ENCODE assay signal across 8 cellular contexts in the genomic region with DNA sequence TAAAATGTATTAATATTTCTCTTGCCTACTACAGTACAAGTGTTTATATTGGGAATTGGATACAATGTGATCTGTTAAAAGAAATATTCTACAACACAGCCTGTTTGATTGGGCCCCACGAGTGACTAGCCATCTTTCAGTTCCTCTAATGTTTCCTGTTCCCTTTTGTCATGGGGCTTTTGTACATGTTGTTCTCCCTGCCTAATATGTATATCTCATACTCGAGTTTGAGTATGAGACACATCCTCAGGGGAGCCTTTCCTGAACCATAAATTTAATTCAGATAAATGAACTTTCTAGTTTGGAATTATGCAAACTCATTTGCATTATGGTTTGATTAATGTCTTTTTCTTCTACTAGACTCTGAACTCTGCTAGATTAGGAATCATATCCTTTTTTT.
A peak's percentile ranks its signal among the peaks of the same experiment; 100 is the strongest.
DNase-seq lines count a peak whose midpoint lies in the region; ATAC-seq, FAIRE-seq and TF ChIP-seq lines count a peak whose summit lies in the region.

No MANE protein-coding gene starts in this region.

- H3K27ac ChIP-seq in stomach: peak overlapping the region in 4 of 5 donors; percentile 22 to 66 (median 44)

- no peak for DNase-seq in activated T-cell treated with anti-CD3 and anti-CD28 coated beads, Interleukin-2, amount 50 U/mL, for 24 hours
- no peak for DNase-seq in activated T-cell treated with anti-CD3 and anti-CD28 coated beads, Interleukin-2, amount 50 U/mL, for 4 hours
- DNase-seq in adipocyte (ENCODE audit: low read depth) (no peak), stomach (no peak), urothelium cell line (ENCODE audit: low spot score) (no peak), SHP77 treated with DMSO at 0.1 percent for 48 hours (lab: John Stamatoyannopoulos, UW) (no peak)
- no peak for DNase-seq in activated CD4-positive, alpha-beta T cell treated with anti-CD3 and anti-CD28 coated beads, Interleukin-2, amount 10 ng/mL, durations not matched to agents 7 days and 5 days

- H3K9me3 ChIP-seq in adipocyte (ENCODE audit: control insufficient read depth, low read length): no peaks in the 10 kb centered on the region
- H3K9me3 ChIP-seq in stomach: no peaks in the 10 kb centered on the region

- peaks cover 11% of the 10 kb centered on the region for H3K9me3 Mint-ChIP-seq in activated T-cell treated with anti-CD3 and anti-CD28 coated beads, Interleukin-2, amount 50 U/mL, for 24 hours
- peaks cover 3% of the 10 kb centered on the region for H3K9me3 Mint-ChIP-seq in activated T-cell treated with anti-CD3 and anti-CD28 coated beads, Interleukin-2, amount 50 U/mL, for 4 hours
- peaks cover 12% of the 10 kb centered on the region for H3K9me3 Mint-ChIP-seq in activated CD4-positive, alpha-beta T cell treated with anti-CD3 and anti-CD28 coated beads, Interleukin-2, amount 10 ng/mL, durations not matched to agents 7 days and 5 days

- no peak overlapping the region for H3K4me3 Mint-ChIP-seq in activated T-cell treated with anti-CD3 and anti-CD28 coated beads, Interleukin-2, amount 50 U/mL, for 24 hours
- no peak overlapping the region for H3K4me3 Mint-ChIP-seq in activated T-cell treated with anti-CD3 and anti-CD28 coated beads, Interleukin-2, amount 50 U/mL, for 4 hours
- H3K4me3 Mint-ChIP-seq in activated CD4-positive, alpha-beta T cell treated with anti-CD3 and anti-CD28 coated beads, Interleukin-2, amount 10 ng/mL, durations not matched to agents 7 days and 5 days: no peak overlapping the region

- no peak for ATAC-seq in activated T-cell treated with anti-CD3 and anti-CD28 coated beads, Interleukin-2, amount 50 U/mL, for 4 hours
- ATAC-seq in HG03103 (IDR thresholded peaks at IDR 0.05; ENCODE audit: low read depth, unreplicated experiment): peak; percentile 90

- POLR2A ChIA-PET in activated CD4-positive, alpha-beta T cell treated with anti-CD3 and anti-CD28 coated beads, Interleukin-2, amount 10 ng/mL, durations not matched to agents 7 days and 5 days (lab: Charles Lee): no interaction called here

- H3K27me3 ChIP-seq in adipocyte (replicated peaks; ENCODE audit: control insufficient read depth, insufficient read depth, low read length): no peaks in the 10 kb centered on the region
- H3K27me3 ChIP-seq in stomach: no peaks in the 10 kb centered on the region

- H3K36me3 Mint-ChIP-seq in activated T-cell treated with anti-CD3 and anti-CD28 coated beads, Interleukin-2, amount 50 U/mL, for 24 hours (ENCODE audit: low read depth): peaks cover 53% of the 10 kb centered on the region
- peaks cover 51% of the 10 kb centered on the region for H3K36me3 Mint-ChIP-seq in activated T-cell treated with anti-CD3 and anti-CD28 coated beads, Interleukin-2, amount 50 U/mL, for 4 hours (ENCODE audit: insufficient read depth)
- peaks cover 46% of the 10 kb centered on the region for H3K36me3 Mint-ChIP-seq in activated CD4-positive, alpha-beta T cell treated with anti-CD3 and anti-CD28 coated beads, Interleukin-2, amount 10 ng/mL, durations not matched to agents 7 days and 5 days (ENCODE audit: low read depth)

- no peaks in the 10 kb centered on the region for H3K27me3 Mint-ChIP-seq in activated T-cell treated with anti-CD3 and anti-CD28 coated beads, Interleukin-2, amount 50 U/mL, for 24 hours
- H3K27me3 Mint-ChIP-seq in activated T-cell treated with anti-CD3 and anti-CD28 coated beads, Interleukin-2, amount 50 U/mL, for 4 hours (ENCODE audit: low read depth): no peaks in the 10 kb centered on the region
- H3K27me3 Mint-ChIP-seq in activated CD4-positive, alpha-beta T cell treated with anti-CD3 and anti-CD28 coated beads, Interleukin-2, amount 10 ng/mL, durations not matched to agents 7 days and 5 days: no peaks in the 10 kb centered on the region

- peak overlapping the region; percentile 23 for H3K27ac Mint-ChIP-seq in activated T-cell treated with anti-CD3 and anti-CD28 coated beads, Interleukin-2, amount 50 U/mL, for 24 hours
- H3K27ac Mint-ChIP-seq in activated CD4-positive, alpha-beta T cell treated with anti-CD3 and anti-CD28 coated beads, Interleukin-2, amount 10 ng/mL, durations not matched to agents 7 days and 5 days: no peak overlapping the region

- peaks cover 49% of the 10 kb centered on the region for H3K4me1 ChIP-seq in adipocyte (ENCODE audit: control insufficient read depth, insufficient read depth, low read length)
- peaks cover 24 to 69% (median 40%) of the 10 kb centered on the region in 4 donors for H3K4me1 ChIP-seq in stomach

- H3K4me1 Mint-ChIP-seq in activated T-cell treated with anti-CD3 and anti-CD28 coated beads, Interleukin-2, amount 50 U/mL, for 24 hours (ENCODE audit: low read depth): peaks cover 48% of the 10 kb centered on the region
- peaks cover 43% of the 10 kb centered on the region for H3K4me1 Mint-ChIP-seq in activated T-cell treated with anti-CD3 and anti-CD28 coated beads, Interleukin-2, amount 50 U/mL, for 4 hours (ENCODE audit: low read depth)
- peaks cover 17% of the 10 kb centered on the region for H3K4me1 Mint-ChIP-seq in activated CD4-positive, alpha-beta T cell treated with anti-CD3 and anti-CD28 coated beads, Interleukin-2, amount 10 ng/mL, durations not matched to agents 7 days and 5 days

- H3K9ac ChIP-seq in adipocyte (ENCODE audit: low read length): no peak overlapping the region

- CTCF ChIA-PET in activated CD4-positive, alpha-beta T cell treated with anti-CD3 and anti-CD28 coated beads, Interleukin-2, amount 10 ng/mL, durations not matched to agents 7 days and 5 days (lab: Charles Lee): no interaction called here

- H3K4me3 ChIP-seq in adipocyte (ENCODE audit: low read length) (peak overlapping the region; percentile 14), stomach (no peak overlapping the region)

- H3K36me3 ChIP-seq in adipocyte (ENCODE audit: control insufficient read depth, insufficient read depth, low read length, severe bottlenecking) (peaks cover 4% of the 10 kb centered on the region), stomach (peaks cover 0 to 14% (median 10%) of the 10 kb centered on the region in 4 donors)

- no peak for TF ChIP-seq POLR2A in stomach (IDR thresholded peaks at IDR 0.05)

- 7 to 17% (median 11%) methylated on average over 2 of the region's 2 CpGs for WGBS in stomach, 5 donors

- no peak for FAIRE-seq in urothelium cell line (lab: Jason Lieb, UNC)

- no peak for TF ChIP-seq EP300 in stomach (IDR thresholded peaks at IDR 0.05)

- intact Hi-C loops in stomach (cut with DNase I; ENCODE audit: low total_unique reads): no loop called here

- no peak for TF ChIP-seq CTCF in stomach (IDR thresholded peaks at IDR 0.05)
